In the genomic region with DNA sequence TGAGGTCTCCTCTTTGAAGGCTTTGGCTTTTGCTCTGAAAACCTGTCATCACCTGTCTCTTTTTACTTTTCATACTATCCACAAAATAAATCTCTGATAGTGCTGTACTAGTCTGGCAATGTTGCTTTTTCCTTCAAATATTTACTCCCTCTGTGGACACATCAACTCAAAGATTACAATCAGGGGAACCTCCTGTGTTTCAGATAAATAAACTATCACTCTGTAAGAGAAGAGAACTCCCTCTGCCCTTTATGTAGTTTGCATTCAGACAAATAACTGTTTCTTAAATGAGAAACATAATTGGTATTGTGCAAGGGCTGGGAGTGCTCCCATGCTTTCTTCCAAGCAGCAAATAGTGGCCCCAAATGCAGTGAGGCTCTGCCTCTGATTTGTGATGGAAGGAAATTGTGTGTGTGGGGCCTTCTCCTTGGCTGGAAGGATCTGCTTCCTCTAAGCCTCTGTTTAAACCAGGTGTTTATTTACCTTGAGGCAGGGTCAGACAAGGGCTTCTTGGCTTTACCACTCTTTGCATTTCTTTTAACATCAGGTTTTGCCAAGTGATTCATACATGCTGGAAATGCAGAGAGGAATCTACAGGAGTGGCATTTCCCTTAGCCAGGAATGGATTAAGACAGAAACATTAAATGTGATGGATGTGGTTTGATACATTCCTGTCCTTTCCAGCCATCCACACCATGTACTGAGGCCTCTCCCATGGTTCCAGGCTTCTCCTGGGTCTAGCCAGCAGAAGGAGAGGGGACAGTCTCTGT, we compare ENCODE assay signal across 14 cellular contexts.
DNase-seq lines count a peak whose midpoint lies in the region; ATAC-seq and TF ChIP-seq lines count a peak whose summit lies in the region.
"Had no signal": no experiment of that assay in that cellular context is flagged by ENCODE, and none has a peak within 500 bp of the region (broad histone marks: within the 10 kb centered on the region; RNA-seq: fewer than 3 reads in every experiment).

No MANE protein-coding gene starts in this region.

- H3K27me3 ChIP-seq in skeletal muscle satellite cell (ENCODE audit: control insufficient read depth, insufficient read depth, low read length) = no peaks in the 10 kb centered on the region
- no peaks in the 10 kb centered on the region for H3K27me3 ChIP-seq in Caco-2 (replicated peaks; ENCODE audit: control insufficient read depth, insufficient read depth, low read length)

- peak overlapping the region; percentile 18 for H3K4me2 ChIP-seq in skeletal muscle satellite cell (ENCODE audit: low read length)

- no TSS peak for BruUV-seq in Caco-2 (replicated peaks; lab: Mats Ljungman, UMichigan)

- no peaks in the 10 kb centered on the region for H3K4me1 Mint-ChIP-seq in Caco-2 (ENCODE audit: low read depth, unreplicated experiment)
- H3K4me1 Mint-ChIP-seq: IgD-negative memory B cell, T-cell had no signal

- no peak for TF ChIP-seq CTCF in Caco-2 (IDR thresholded peaks at IDR 0.05; ENCODE audit: insufficient read depth in 1 of 2, low read depth in 1 of 2, low read length in 1 of 2, severe bottlenecking in 1 of 2, unreplicated experiment in 1 of 2)

- H3K9me3 Mint-ChIP-seq in Caco-2 (ENCODE audit: unreplicated experiment) = no peaks in the 10 kb centered on the region
- H3K9me3 Mint-ChIP-seq: activated CD4-positive, alpha-beta memory T cell treated with anti-CD3 and anti-CD28 coated beads for 36 hours; activated naive CD4-positive, alpha-beta T cell treated with anti-CD3 and anti-CD28 coated beads, Interleukin-2, amount 50 U/mL, for 72 hours; IgD-negative memory B cell; T-cell had no signal

- no peak for ATAC-seq in GM21515 (IDR thresholded peaks at IDR 0.05; ENCODE audit: unreplicated experiment)
- ATAC-seq: activated naive CD4-positive, alpha-beta T cell treated with anti-CD3 and anti-CD28 coated beads, Interleukin-2, amount 50 U/mL, for 72 hours; right cardiac atrium; T-cell had no signal

- DNase-seq in HPDE6-E6E7 (ENCODE audit: extremely low spot score) (peak; percentile 64), amniotic epithelial cell (ENCODE audit: low read depth) (peak; percentile 84), fibroblast of peridontal ligament (ENCODE audit: extremely low read depth) (peak; percentile 57), iPS-NIHi11 (ENCODE audit: low spot score) (no peak), Caco-2 (no peak), NCI-H2196 treated with DMSO at 0.1 percent for 48 hours (lab: John Stamatoyannopoulos, UW; ENCODE audit: unreplicated experiment) (no peak)
- DNase-seq: activated CD4-positive, alpha-beta memory T cell treated with anti-CD3 and anti-CD28 coated beads for 36 hours; right cardiac atrium; T-cell had no signal

- no peak overlapping the region for H3K4me3 Mint-ChIP-seq in Caco-2 (ENCODE audit: unreplicated experiment)
- H3K4me3 Mint-ChIP-seq: activated CD4-positive, alpha-beta memory T cell treated with anti-CD3 and anti-CD28 coated beads for 36 hours; IgD-negative memory B cell; T-cell had no signal

- no peak overlapping the region for H3K9ac ChIP-seq in skeletal muscle satellite cell (ENCODE audit: low read depth, low read length)

- H3K27me3 Mint-ChIP-seq in Caco-2 (ENCODE audit: insufficient read depth, unreplicated experiment) = no peaks in the 10 kb centered on the region
- H3K27me3 Mint-ChIP-seq: activated CD4-positive, alpha-beta memory T cell treated with anti-CD3 and anti-CD28 coated beads for 36 hours; IgD-negative memory B cell; T-cell had no signal

- H3K36me3 Mint-ChIP-seq in Caco-2 (ENCODE audit: insufficient read depth, unreplicated experiment) = no peaks in the 10 kb centered on the region
- H3K36me3 Mint-ChIP-seq: activated CD4-positive, alpha-beta memory T cell treated with anti-CD3 and anti-CD28 coated beads for 36 hours; activated naive CD4-positive, alpha-beta T cell treated with anti-CD3 and anti-CD28 coated beads, Interleukin-2, amount 50 U/mL, for 72 hours; IgD-negative memory B cell; T-cell had no signal

- H3K36me3 ChIP-seq in skeletal muscle satellite cell (ENCODE audit: insufficient read depth, low read length) = no peaks in the 10 kb centered on the region
- no peaks in the 10 kb centered on the region for H3K36me3 ChIP-seq in Caco-2 (ENCODE audit: control insufficient read depth, insufficient read depth, low read length)

- H3K4me3 ChIP-seq in skeletal muscle satellite cell (ENCODE audit: low read length) (no peak overlapping the region), Caco-2 (ENCODE audit: low read depth, low read length) (no peak overlapping the region)
- H3K4me3 ChIP-seq: lung had no signal

- CTCF ChIA-PET in Caco-2 (lab: Charles Lee) = no interaction called here

- POLR2A ChIA-PET in Caco-2 (lab: Charles Lee) = no interaction called here

- intact Hi-C loops in Caco-2 (cut with micrococcal nuclease; ENCODE audit: unreplicated experiment) = no loop called here

- no peaks in the 10 kb centered on the region for H3K9me3 ChIP-seq in skeletal muscle satellite cell (replicated peaks; ENCODE audit: low read length)
- H3K9me3 ChIP-seq in Caco-2 = no peaks in the 10 kb centered on the region

- H3K4me1 ChIP-seq in skeletal muscle satellite cell (ENCODE audit: control insufficient read depth, insufficient read depth, low read length) (peaks cover 16% of the 10 kb centered on the region), Caco-2 (no peaks in the 10 kb centered on the region)

- no peak overlapping the region for H3K27ac Mint-ChIP-seq in Caco-2 (ENCODE audit: unreplicated experiment)
- H3K27ac Mint-ChIP-seq: activated CD4-positive, alpha-beta memory T cell treated with anti-CD3 and anti-CD28 coated beads for 36 hours; activated naive CD4-positive, alpha-beta T cell treated with anti-CD3 and anti-CD28 coated beads, Interleukin-2, amount 50 U/mL, for 72 hours; IgD-negative memory B cell; T-cell had no signal

Comparison
In these comparisons a context has a peak if more than half of its experiments do, and no peak if none do; other contexts are left out.
1. DNase-seq: peak in HPDE6-E6E7 (single experiment), amniotic epithelial cell (single experiment) and fibroblast of peridontal ligament (single experiment); none in iPS-NIHi11 (single experiment), Caco-2 (0 of 2) and NCI-H2196 treated with DMSO at 0.1 percent for 48 hours (single experiment).